In the genomic region with DNA sequence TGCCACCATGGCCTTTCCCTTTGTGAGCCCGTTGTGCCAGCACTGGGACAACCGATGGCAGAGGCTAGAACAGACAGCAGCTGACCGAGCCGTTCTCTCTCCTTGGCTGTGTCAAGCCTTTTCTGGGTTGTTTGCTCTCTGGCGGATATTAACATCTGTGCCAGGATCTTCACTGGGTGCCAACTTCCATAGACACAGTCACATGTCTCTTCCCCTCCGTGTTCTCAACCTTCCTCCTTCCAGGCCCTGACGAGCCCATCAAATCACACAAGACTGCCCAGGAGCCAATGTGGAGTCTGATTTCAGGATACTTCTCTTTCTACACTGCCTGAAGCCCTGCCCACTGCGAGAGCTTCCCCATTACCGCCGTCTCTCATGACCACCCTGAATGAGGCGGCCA, we compare ENCODE assay signal across 25 cellular contexts.
DNase-seq lines count a peak whose midpoint lies in the region; ATAC-seq, FAIRE-seq and TF ChIP-seq lines count a peak whose summit lies in the region.
"Had no signal": no experiment of that assay in that cellular context is flagged by ENCODE, and none has a peak within 500 bp of the region (broad histone marks: within the 10 kb centered on the region; RNA-seq: fewer than 3 reads in every experiment).

No MANE protein-coding gene starts in this region.

- DNase-seq in right lobe of liver (peak in 1 of 3 donors; percentile 58), HepG2 (ENCODE audit: low spot score) (no peak), NOMO-1 (lab: John Stamatoyannopoulos, UW; ENCODE audit: unreplicated experiment in 2 of 2) (peak; percentile 18 to 53), medulla oblongata (ENCODE audit: extremely low spot score) (peak; percentile 49), aorta (peak in 1 of 2 donors; percentile 56), hepatic stellate cell (ENCODE audit: low spot score) (no peak)
- no peak for DNase-seq in activated CD4-positive, alpha-beta T cell treated with anti-CD3 and anti-CD28 coated beads, Interleukin-2, amount 50 U/mL, for 48 hours
- no peak for DNase-seq in effector CD8-positive, alpha-beta T cell (lab: John Stamatoyannopoulos, UW)
- DNase-seq: activated CD4-positive, alpha-beta memory T cell treated with anti-CD3 and anti-CD28 coated beads for 36 hours; Calu3; cortex of kidney; esophagus squamous epithelium; gastrocnemius medialis; H9; Karpas-422; NCI-H1417; NCI-H524 treated with DMSO at 0.1 percent for 48 hours; stimulated activated CD4-positive, alpha-beta T cell treated with anti-CD3 and anti-CD28 coated beads, Interleukin-4, amount 100 ng/mL, for 24 hours; stimulated activated naive CD4-positive, alpha-beta T cell; T-helper 9 cell had no signal

- no peaks in the 10 kb centered on the region for H3K79me2 ChIP-seq in HepG2 (ENCODE audit: insufficient read depth, low read length)

- no peak overlapping the region for H3K4me3 ChIP-seq in right lobe of liver
- H3K4me3 ChIP-seq in HepG2 (replicated peaks in 1 of 3; ENCODE audit: insufficient read depth in 1 of 3, low read depth in 2 of 3, low read length in 3 of 3), result no peak overlapping the region
- no peak overlapping the region for H3K4me3 ChIP-seq in aorta (ENCODE audit: low read length in 2 of 2)
- H3K4me3 ChIP-seq: ascending aorta, BLaER1, esophagus squamous epithelium, gastrocnemius medialis had no signal

- TF ChIP-seq CTCF in right lobe of liver (IDR thresholded peaks at IDR 0.05) (no peak), HepG2 (CRISPR knock-in tag; IDR thresholded peaks at IDR 0.05) (no peak)

- no peak for FAIRE-seq in HepG2 (lab: Jason Lieb, UNC)
- FAIRE-seq: GM12891, keratinocyte had no signal

- no TSS peak for BruUV-seq in HepG2 (replicated peaks; lab: Mats Ljungman, UMichigan)

- ATAC-seq in right lobe of liver (peak; percentile 56 to 74 (median 59)), HepG2 (no peak), aorta (ENCODE audit: low FRiP score) (peak; percentile 23)
- ATAC-seq: WTC11 had no signal

- H3K27ac ChIP-seq in right lobe of liver, result no peak overlapping the region
- no peak overlapping the region for H3K27ac ChIP-seq in HepG2 (ENCODE audit: extremely low read length, insufficient read depth, low read length)
- no peak overlapping the region for H3K27ac ChIP-seq in aorta (ENCODE audit: low read depth in 1 of 2, low read length in 2 of 2)
- H3K27ac ChIP-seq: ascending aorta, BLaER1, esophagus squamous epithelium had no signal

- POLR2A ChIA-PET in HepG2 (lab: Yijun Ruan, JAX), result no interaction called here

- CTCF ChIA-PET in HepG2 (lab: Yijun Ruan, JAX; ENCODE audit: low intra/inter-chr PET ratio, low total read pairs), result interaction anchor here (0.6 to 4.5 kb wide), 3 partner anchors 36 to 159 kb away, joined by 3 to 95 read pairs (median 4); no protein-coding TSS in a partner anchor

- WGBS in right lobe of liver (ENCODE audit: insufficient coverage, low coverage, low lambda C conversion rate, missing lambda C conversion rate), result 52% methylated on average over 6 of the region's 11 CpGs
- WGBS in HepG2 (ENCODE audit: low lambda C conversion rate), result 57% methylated on average over 8 of the region's 11 CpGs
- WGBS in aorta, 2 donors, result 74 to 79% methylated on average over 11 of the region's 11 CpGs

- no peak for TF ChIP-seq RAD21 in HepG2 (CRISPR knock-in tag; IDR thresholded peaks at IDR 0.05)

- H3K4me2 ChIP-seq in HepG2 (ENCODE audit: low read depth, low read length), result no peak overlapping the region
- H3K4me2 ChIP-seq: BLaER1 had no signal

- TF ChIP-seq EP300 in HepG2 (IDR thresholded peaks at IDR 0.05; ENCODE audit: low read depth in 2 of 2, low read length in 2 of 2), result no peak
- no peak for TF ChIP-seq EP300 in HepG2 (CRISPR knock-in tag; IDR thresholded peaks at IDR 0.05; ENCODE audit: borderline replicate concordance)

- in situ Hi-C loops in HepG2 (cut with HindIII; ENCODE audit: extremely low pct_ligation_motif_present, low pct_unique_long_range_greater_than_20kb), result loop anchor here (5.0 kb wide), 1 partner anchor 161 kb away; no protein-coding TSS in a partner anchor

- no peaks in the 10 kb centered on the region for H4K20me1 ChIP-seq in HepG2 (ENCODE audit: insufficient read depth, low read length)
- H4K20me1 ChIP-seq: BLaER1 had no signal

- H3K9me3 ChIP-seq in right lobe of liver (no peaks in the 10 kb centered on the region), HepG2 (ENCODE audit: low read length) (no peaks in the 10 kb centered on the region), aorta (ENCODE audit: control insufficient read depth, low read length) (no peaks in the 10 kb centered on the region)
- H3K9me3 ChIP-seq: ascending aorta, BLaER1, esophagus squamous epithelium, gastrocnemius medialis had no signal

- H3K27me3 ChIP-seq in right lobe of liver, result no peaks in the 10 kb centered on the region
- H3K27me3 ChIP-seq in HepG2 (ENCODE audit: control insufficient read depth in 1 of 2, insufficient read depth in 2 of 2, low read length in 2 of 2), result peaks cover 0 to 26% of the 10 kb centered on the region in 2 experiments; a peak in 2 of 5 replicates
- H3K27me3 ChIP-seq in aorta (ENCODE audit: control insufficient read depth in 1 of 2, insufficient read depth in 2 of 2, low read length in 1 of 2), result peaks cover 0 to 2% of the 10 kb centered on the region in 2 donors
- H3K27me3 ChIP-seq: ascending aorta, BLaER1, gastrocnemius medialis had no signal

- H3K4me1 ChIP-seq in right lobe of liver (no peaks in the 10 kb centered on the region), HepG2 (ENCODE audit: insufficient read depth, low read length) (peaks cover 11% of the 10 kb centered on the region; the same call in 1 of the 2 replicates), aorta (ENCODE audit: control insufficient read depth in 1 of 2, insufficient read depth in 2 of 2, low read length in 2 of 2) (no peaks in the 10 kb centered on the region)
- H3K4me1 ChIP-seq: ascending aorta had no signal

- no peaks in the 10 kb centered on the region for H3K36me3 ChIP-seq in right lobe of liver
- no peaks in the 10 kb centered on the region for H3K36me3 ChIP-seq in HepG2 (replicated peaks in 1 of 2; ENCODE audit: control insufficient read depth in 1 of 2, insufficient read depth in 2 of 2, low read length in 2 of 2)
- H3K36me3 ChIP-seq in aorta (ENCODE audit: control insufficient read depth in 1 of 2, insufficient read depth in 2 of 2, low read length in 1 of 2), result no peaks in the 10 kb centered on the region
- H3K36me3 ChIP-seq: ascending aorta, BLaER1, esophagus squamous epithelium, gastrocnemius medialis had no signal

- no peak overlapping the region for H2AFZ ChIP-seq in HepG2 (ENCODE audit: low read length)

- intact Hi-C loops in right lobe of liver (cut with DNase I), result loop anchor here (10.0 kb wide), 1 partner anchor 159 kb away; no protein-coding TSS in a partner anchor
- intact Hi-C loops in HepG2 (cut with micrococcal nuclease; ENCODE audit: unreplicated experiment), result no loop called here
- intact Hi-C loops in aorta (cut with DNase I), result no loop called here

- TF ChIP-seq POLR2A in right lobe of liver (IDR thresholded peaks at IDR 0.05), result no peak
- no peak for TF ChIP-seq POLR2A in HepG2 (IDR thresholded peaks at IDR 0.05; ENCODE audit: insufficient read depth in 1 of 2, low read depth in 2 of 2, low read length in 2 of 2)

- no peak overlapping the region for H3K9ac ChIP-seq in HepG2 (ENCODE audit: insufficient read depth, low read depth, low read length)
- H3K9ac ChIP-seq: BLaER1 had no signal

TF ChIP-seq in HepG2, 621 proteins besides CTCF, POLR2A, EP300 and RAD21 (continues in another document):
- TF ChIP-seq, protein P1, sequence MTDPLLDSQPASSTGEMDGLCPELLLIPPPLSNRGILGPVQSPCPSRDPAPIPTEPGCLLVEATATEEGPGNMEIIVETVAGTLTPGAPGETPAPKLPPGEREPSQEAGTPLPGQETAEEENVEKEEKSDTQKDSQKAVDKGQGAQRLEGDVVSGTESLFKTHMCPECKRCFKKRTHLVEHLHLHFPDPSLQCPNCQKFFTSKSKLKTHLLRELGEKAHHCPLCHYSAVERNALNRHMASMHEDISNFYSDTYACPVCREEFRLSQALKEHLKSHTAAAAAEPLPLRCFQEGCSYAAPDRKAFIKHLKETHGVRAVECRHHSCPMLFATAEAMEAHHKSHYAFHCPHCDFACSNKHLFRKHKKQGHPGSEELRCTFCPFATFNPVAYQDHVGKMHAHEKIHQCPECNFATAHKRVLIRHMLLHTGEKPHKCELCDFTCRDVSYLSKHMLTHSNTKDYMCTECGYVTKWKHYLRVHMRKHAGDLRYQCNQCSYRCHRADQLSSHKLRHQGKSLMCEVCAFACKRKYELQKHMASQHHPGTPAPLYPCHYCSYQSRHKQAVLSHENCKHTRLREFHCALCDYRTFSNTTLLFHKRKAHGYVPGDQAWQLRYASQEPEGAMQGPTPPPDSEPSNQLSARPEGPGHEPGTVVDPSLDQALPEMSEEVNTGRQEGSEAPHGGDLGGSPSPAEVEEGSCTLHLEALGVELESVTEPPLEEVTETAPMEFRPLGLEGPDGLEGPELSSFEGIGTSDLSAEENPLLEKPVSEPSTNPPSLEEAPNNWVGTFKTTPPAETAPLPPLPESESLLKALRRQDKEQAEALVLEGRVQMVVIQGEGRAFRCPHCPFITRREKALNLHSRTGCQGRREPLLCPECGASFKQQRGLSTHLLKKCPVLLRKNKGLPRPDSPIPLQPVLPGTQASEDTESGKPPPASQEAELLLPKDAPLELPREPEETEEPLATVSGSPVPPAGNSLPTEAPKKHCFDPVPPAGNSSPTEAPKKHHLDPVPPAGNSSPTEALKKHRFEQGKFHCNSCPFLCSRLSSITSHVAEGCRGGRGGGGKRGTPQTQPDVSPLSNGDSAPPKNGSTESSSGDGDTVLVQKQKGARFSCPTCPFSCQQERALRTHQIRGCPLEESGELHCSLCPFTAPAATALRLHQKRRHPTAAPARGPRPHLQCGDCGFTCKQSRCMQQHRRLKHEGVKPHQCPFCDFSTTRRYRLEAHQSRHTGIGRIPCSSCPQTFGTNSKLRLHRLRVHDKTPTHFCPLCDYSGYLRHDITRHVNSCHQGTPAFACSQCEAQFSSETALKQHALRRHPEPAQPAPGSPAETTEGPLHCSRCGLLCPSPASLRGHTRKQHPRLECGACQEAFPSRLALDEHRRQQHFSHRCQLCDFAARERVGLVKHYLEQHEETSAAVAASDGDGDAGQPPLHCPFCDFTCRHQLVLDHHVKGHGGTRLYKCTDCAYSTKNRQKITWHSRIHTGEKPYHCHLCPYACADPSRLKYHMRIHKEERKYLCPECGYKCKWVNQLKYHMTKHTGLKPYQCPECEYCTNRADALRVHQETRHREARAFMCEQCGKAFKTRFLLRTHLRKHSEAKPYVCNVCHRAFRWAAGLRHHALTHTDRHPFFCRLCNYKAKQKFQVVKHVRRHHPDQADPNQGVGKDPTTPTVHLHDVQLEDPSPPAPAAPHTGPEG (CRISPR knock-in tag; IDR thresholded peaks at IDR 0.05), result no peak

Comparison
In these comparisons a context has a peak if more than half of its experiments do, and no peak if none do; other contexts are left out.
1. intact Hi-C loops: an anchor here in right lobe of liver (10.0 kb wide); none called in HepG2 and aorta.
2. DNase-seq: peak in NOMO-1 (2 of 2) and medulla oblongata (single experiment); none in HepG2 (single experiment), activated CD4-positive, alpha-beta T cell treated with anti-CD3 and anti-CD28 coated beads, Interleukin-2, amount 50 U/mL, for 48 hours (0 of 2), hepatic stellate cell (single experiment) and effector CD8-positive, alpha-beta T cell (single experiment).